ENCODE assay signal across 20 cellular contexts in genomic region chr2:226184540-226184939, GRCh38.
A peak's percentile ranks its signal among the peaks of the same experiment; 100 is the strongest.
DNase-seq lines count a peak whose midpoint lies in the region; ATAC-seq and TF ChIP-seq lines count a peak whose summit lies in the region.
"Had no signal": no experiment of that assay in that cellular context is flagged by ENCODE, and none has a peak within 500 bp of the region (broad histone marks: within the 10 kb centered on the region; RNA-seq: fewer than 3 reads in every experiment).

No MANE protein-coding gene starts in this region.

- H3K4me3 ChIP-seq in GM23248 (peak overlapping the region; percentile 57; the same call in 1 of the 2 replicates), RWPE2 (ENCODE audit: severe bottlenecking) (no peak overlapping the region), fibroblast of lung (replicated peaks in 1 of 4; ENCODE audit: control extremely low read depth in 1 of 4, insufficient read depth in 1 of 4, low read depth in 3 of 4, low read length in 4 of 4) (peak overlapping the region in 2 of 4 experiments; percentile 36 to 53), psoas muscle (no peak overlapping the region)
- H3K4me3 ChIP-seq: cardiac muscle cell, spleen had no signal

- H3K79me2 ChIP-seq in GM23248 (ENCODE audit: insufficient read depth) (no peaks in the 10 kb centered on the region), fibroblast of lung (ENCODE audit: control insufficient read depth, insufficient read depth, low read length) (no peaks in the 10 kb centered on the region)

- no peaks in the 10 kb centered on the region for H3K36me3 ChIP-seq in GM23248 (ENCODE audit: low read depth)
- no peaks in the 10 kb centered on the region for H3K36me3 ChIP-seq in RWPE2 (ENCODE audit: low read depth)
- H3K36me3 ChIP-seq in fibroblast of lung (ENCODE audit: control insufficient read depth, insufficient read depth, low read length), result no peaks in the 10 kb centered on the region
- H3K36me3 ChIP-seq in psoas muscle (ENCODE audit: insufficient read depth in 1 of 2, low read depth in 1 of 2), result no peaks in the 10 kb centered on the region
- H3K36me3 ChIP-seq: cardiac muscle cell, spleen had no signal

- no peak for ATAC-seq in RWPE2 (ENCODE audit: low read depth)
- ATAC-seq in psoas muscle, result peak in 1 of 4 donors; percentile 48
- no peak for ATAC-seq in HG03442 (IDR thresholded peaks at IDR 0.05; ENCODE audit: unreplicated experiment)
- ATAC-seq: natural killer cell; stimulated activated naive CD8-positive, alpha-beta T cell treated with anti-CD3 and anti-CD28 coated beads, Interleukin-15, amount 100 ng/mL, for 72 hours had no signal

- H3K9me3 ChIP-seq in GM23248 (ENCODE audit: low read depth) (no peaks in the 10 kb centered on the region), RWPE2 (ENCODE audit: severe bottlenecking) (no peaks in the 10 kb centered on the region), fibroblast of lung (ENCODE audit: control insufficient read depth, insufficient read depth, low read depth, low read length) (no peaks in the 10 kb centered on the region), psoas muscle (peaks cover under 1% of the 10 kb centered on the region)

- peak overlapping the region; percentile 64; the same call in 1 of the 2 replicates for H2AFZ ChIP-seq in GM23248
- no peak overlapping the region for H2AFZ ChIP-seq in fibroblast of lung (ENCODE audit: low read length)

- in situ Hi-C loops in GM23248 (cut with MboI), result no loop called here

- peaks cover 44% of the 10 kb centered on the region for H3F3A ChIP-seq in GM23248 (ENCODE audit: insufficient read depth)

- H3K9ac ChIP-seq in GM23248, result peak overlapping the region; percentile 54; the same call in 1 of the 2 replicates
- H3K9ac ChIP-seq in fibroblast of lung (ENCODE audit: insufficient read depth, low read length), result no peak overlapping the region

- H3K4me1 ChIP-seq in GM23248 (ENCODE audit: insufficient read depth) (peaks cover 43% of the 10 kb centered on the region), RWPE2 (ENCODE audit: insufficient read depth, poor library complexity, severe bottlenecking) (peaks cover 28% of the 10 kb centered on the region), fibroblast of lung (ENCODE audit: control insufficient read depth, extremely low read depth, insufficient read depth, low read length) (peaks cover 21% of the 10 kb centered on the region), psoas muscle (peaks cover 23% of the 10 kb centered on the region)
- H3K4me1 ChIP-seq: spleen had no signal

- DNase-seq in GM23248, result no peak
- DNase-seq in RWPE2 (ENCODE audit: low spot score), result no peak
- DNase-seq in fibroblast of lung (ENCODE audit: low read depth in 2 of 2), result no peak
- DNase-seq in psoas muscle, result no peak
- DNase-seq in cortex of kidney (lab: John Stamatoyannopoulos, UW), result no peak
- DNase-seq in activated CD4-positive, alpha-beta T cell treated with anti-CD3 and anti-CD28 coated beads for 1 hour, result no peak
- DNase-seq in GM19238 (ENCODE audit: insufficient read length, low spot score), result no peak
- DNase-seq: activated CD8-positive, alpha-beta memory T cell treated with anti-CD3 and anti-CD28 coated beads, Interleukin-2, amount 50 U/mL, for 4 hours; dorsolateral prefrontal cortex; kidney; natural killer cell; NCI-H1417; NCI-H526; Right ventricle myocardium superior; spleen; stimulated activated CD4-positive, alpha-beta T cell treated with anti-CD3 and anti-CD28 coated beads, Interleukin-4, amount 100 ng/mL, for 4 hours; stimulated activated naive CD8-positive, alpha-beta T cell treated with anti-CD3 and anti-CD28 coated beads, Interleukin-15, amount 100 ng/mL, for 72 hours; trophoblast cell had no signal

- H3K27ac ChIP-seq in GM23248 (peak overlapping the region; percentile 91), RWPE2 (ENCODE audit: poor library complexity, severe bottlenecking) (peak overlapping the region; percentile 98), fibroblast of lung (ENCODE audit: insufficient read depth, low read length) (peak overlapping the region; percentile 95), psoas muscle (peak overlapping the region; percentile 24)
- H3K27ac ChIP-seq: cardiac muscle cell, spleen had no signal

- TF ChIP-seq CTCF in RWPE2 (IDR thresholded peaks at IDR 0.05; ENCODE audit: poor library complexity, severe bottlenecking), result no peak
- no peak for TF ChIP-seq CTCF in fibroblast of lung (conservative IDR thresholded peaks at IDR 0.05 in 1 of 2, IDR thresholded peaks at IDR 0.05 in 1 of 2; ENCODE audit: low read depth in 1 of 2, low read length in 2 of 2)
- TF ChIP-seq CTCF in psoas muscle (IDR thresholded peaks at IDR 0.05), result no peak

- WGBS in GM23248 (ENCODE audit: low coverage in 1 of 2, low lambda C conversion rate in 2 of 2, missing lambda C conversion rate in 2 of 2), 2 experiments, result 95 to 98% methylated on average over 2 of the region's 2 CpGs
- WGBS in psoas muscle, 3 donors, result 52 to 64% (median 60%) methylated on average over 2 of the region's 2 CpGs

- no peaks in the 10 kb centered on the region for H3K27me3 ChIP-seq in GM23248 (replicated peaks; ENCODE audit: insufficient read depth)
- no peaks in the 10 kb centered on the region for H3K27me3 ChIP-seq in RWPE2 (ENCODE audit: insufficient read depth, poor library complexity, severe bottlenecking)
- no peaks in the 10 kb centered on the region for H3K27me3 ChIP-seq in fibroblast of lung (ENCODE audit: control insufficient read depth, insufficient read depth, low read length)
- H3K27me3 ChIP-seq in psoas muscle (ENCODE audit: insufficient read depth in 3 of 3, low read length in 2 of 3), result no peaks in the 10 kb centered on the region
- H3K27me3 ChIP-seq: cardiac muscle cell had no signal

- H3K4me2 ChIP-seq in GM23248 (ENCODE audit: unreplicated experiment) (peak overlapping the region; percentile 84), fibroblast of lung (ENCODE audit: extremely low read depth, insufficient read depth, low read length) (peak overlapping the region; percentile 41)

- no peaks in the 10 kb centered on the region for H3K9me2 ChIP-seq in GM23248 (ENCODE audit: insufficient read depth)

- H4K20me1 ChIP-seq in GM23248 (ENCODE audit: insufficient read depth) (no peaks in the 10 kb centered on the region), fibroblast of lung (ENCODE audit: control insufficient read depth, extremely low read depth, insufficient read depth, low read length) (no peaks in the 10 kb centered on the region)

- intact Hi-C loops in psoas muscle (cut with DNase I), result no loop called here

Comparison
In these comparisons a context has a peak if more than half of its experiments do, and no peak if none do; other contexts are left out.
1. H3K27ac ChIP-seq: peak in every context shown above with its lines; median percentile 98 in RWPE2; 95 in fibroblast of lung; 91 in GM23248; 24 in psoas muscle.